ENCODE assay signal across 1 cellular context in genomic region chr6:27478706-27479318, GRCh38.
A peak's percentile ranks its signal among the peaks of the same experiment; 100 is the strongest.
TF ChIP-seq lines count a peak whose summit lies in the region.

No MANE protein-coding gene starts in this region.

TF ChIP-seq in HCT116, 20 proteins besides CTCF, POLR2A, EP300 and RAD21 (continued from another document):
- peak; percentile 67 for TF ChIP-seq YY1 (IDR thresholded peaks at IDR 0.05; ENCODE audit: extremely low read depth, insufficient replicate concordance, low read depth, low read length)
- no peak for TF ChIP-seq EZH2phosphoT487 (IDR thresholded peaks at IDR 0.05; ENCODE audit: borderline replicate concordance)
- no peak for TF ChIP-seq TCF7L2 (IDR thresholded peaks at IDR 0.05; ENCODE audit: borderline replicate concordance, extremely low read depth, insufficient read depth, insufficient read length)
- no peak; the same call in 1 of the 2 replicates for TF ChIP-seq SIN3A (IDR thresholded peaks at IDR 0.05; ENCODE audit: low read depth)
- 0 out of 2 replicates have a peak, but pooled peaks have one; percentile 66 for TF ChIP-seq MAX (IDR thresholded peaks at IDR 0.05)
- TF ChIP-seq ZFX (IDR thresholded peaks at IDR 0.05): no peak
- no peak for TF ChIP-seq REST (IDR thresholded peaks at IDR 0.05; ENCODE audit: low read depth)
- TF ChIP-seq JUND (IDR thresholded peaks at IDR 0.05): no peak; the same call in 1 of the 2 replicates
- TF ChIP-seq CBX3 (IDR thresholded peaks at IDR 0.05; ENCODE audit: low read depth): peak; percentile 82; the same call in 1 of the 2 replicates
- TF ChIP-seq EZH2 (IDR thresholded peaks at IDR 0.05): no peak
